8 cellular contexts compared by ENCODE assay signal in the genomic region with DNA sequence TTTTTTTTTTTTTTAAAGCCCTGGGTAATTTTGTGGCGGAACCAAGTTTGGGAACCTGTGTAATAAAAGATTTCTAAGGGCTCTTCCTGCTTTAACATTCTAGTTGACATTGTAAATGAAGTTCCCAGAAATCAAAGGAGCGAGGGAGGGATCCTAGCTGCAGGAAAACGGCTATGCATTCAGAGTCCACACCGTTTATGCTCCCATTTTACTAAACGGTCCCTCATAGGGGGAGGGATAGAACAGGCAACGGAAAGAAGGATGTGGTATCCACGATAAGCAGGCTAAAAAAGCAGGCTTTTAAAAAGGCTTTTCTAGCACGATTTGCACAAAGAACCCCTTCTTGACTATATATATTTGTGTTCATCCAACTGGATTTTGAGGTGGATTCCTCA. TPM values are rescaled to one million over a fixed set of nuclear protein-coding genes. Genes with fewer than 3 reads are reported as not detected.
A peak's percentile ranks its signal among the peaks of the same experiment; 100 is the strongest.
DNase-seq lines count a peak whose midpoint lies in the region; ATAC-seq and TF ChIP-seq lines count a peak whose summit lies in the region.

No MANE protein-coding gene starts in this region.

- H3K27ac ChIP-seq in WERI-Rb-1 (peak overlapping the region; percentile 55), heart left ventricle (peak overlapping the region in 11 of 12 donors; percentile 36 to 79 (median 71)), rectal smooth muscle tissue (ENCODE audit: low read depth, low read length) (no peak overlapping the region)

- H3K4me3 ChIP-seq in AG10803 (ENCODE audit: low read length) (peak overlapping the region; percentile 92), WERI-Rb-1 (ENCODE audit: low read depth, low read length) (peak overlapping the region; percentile 97), heart left ventricle (peak overlapping the region; percentile 43 to 99 (median 75)), rectal smooth muscle tissue (ENCODE audit: low read length) (peak overlapping the region; percentile 72)

- peak overlapping the region; percentile 7 for H3K9ac ChIP-seq in rectal smooth muscle tissue (ENCODE audit: low read length)

- H3K9me3 ChIP-seq in WERI-Rb-1 (ENCODE audit: severe bottlenecking) = no peaks in the 10 kb centered on the region
- H3K9me3 ChIP-seq in heart left ventricle = no peaks in the 10 kb centered on the region

- TF ChIP-seq CTCF in AG10803 (conservative IDR thresholded peaks at IDR 0.05; ENCODE audit: low read length) (no peak), WERI-Rb-1 (IDR thresholded peaks at IDR 0.05; ENCODE audit: low read depth, low read length) (no peak), heart left ventricle (IDR thresholded peaks at IDR 0.05) (no peak)

- intact Hi-C loops in heart left ventricle (cut with DNase I) = no loop called here

- TF ChIP-seq POLR2A in heart left ventricle (IDR thresholded peaks at IDR 0.05) = no peak

- DNase-seq in AG10803 (ENCODE audit: low read depth) = peak; percentile 15
- peak; percentile 4 for DNase-seq in HCEC 1CT
- no peak for DNase-seq in WERI-Rb-1
- DNase-seq in heart left ventricle = no peak
- no peak for DNase-seq in DMS114 treated with DMSO at 0.1 percent for 48 hours (lab: John Stamatoyannopoulos, UW; ENCODE audit: unreplicated experiment)
- DNase-seq in putamen (ENCODE audit: low spot score) = no peak

- peak in 2 of 4 donors; percentile 50 to 60 for ATAC-seq in heart left ventricle
- no peak for ATAC-seq in GM21423 (IDR thresholded peaks at IDR 0.05; ENCODE audit: unreplicated experiment)

- H3K27me3 ChIP-seq in WERI-Rb-1 (ENCODE audit: insufficient read depth, low read depth, severe bottlenecking) (no peaks in the 10 kb centered on the region), heart left ventricle (no peaks in the 10 kb centered on the region), rectal smooth muscle tissue (ENCODE audit: control insufficient read depth, insufficient read depth, low read length) (no peaks in the 10 kb centered on the region)

- 4 to 7% (median 5%) methylated on average over 8 of the region's 8 CpGs for WGBS in heart left ventricle, 4 donors

- H3K36me3 ChIP-seq in WERI-Rb-1 = no peaks in the 10 kb centered on the region; the same call in 1 of the 2 replicates
- peaks cover 0 to 19% (median 0%) of the 10 kb centered on the region in 9 donors for H3K36me3 ChIP-seq in heart left ventricle
- H3K36me3 ChIP-seq in rectal smooth muscle tissue (ENCODE audit: control insufficient read depth, insufficient read depth, low read length) = peaks cover 6% of the 10 kb centered on the region

- H3K4me1 ChIP-seq in heart left ventricle (peaks cover 0 to 28% (median 14%) of the 10 kb centered on the region in 12 donors), rectal smooth muscle tissue (ENCODE audit: control insufficient read depth, insufficient read depth, low read length) (peaks cover 3% of the 10 kb centered on the region)

RNA-seq across cellular contexts. Expression of a gene that starts 0.6 kb away (rescaled TPM):
- total RNA-seq in heart left ventricle = 10 to 100 TPM; 32.8 to 63.0 (median 56.0) TPM
- 10 to 100 TPM; 15.0 to 27.8 TPM for polyA plus RNA-seq in heart left ventricle

RNA-seq across cellular contexts. Expression of a gene that starts 35.7 kb away (rescaled TPM):
- total RNA-seq in heart left ventricle = under 1 TPM in 7 of 9 donors, not detected in 2; 0.11 to 0.62 (median 0.19) TPM
- polyA plus RNA-seq in heart left ventricle = under 1 TPM in 1 of 2 donors, not detected in 1; 0.40 TPM

RNA-seq across cellular contexts. Expression of a gene that starts 56.8 kb away (rescaled TPM):
- total RNA-seq in heart left ventricle = 10 to 100 TPM; 14.3 to 50.4 (median 38.5) TPM
- polyA plus RNA-seq in heart left ventricle = 10 to 100 TPM; 54.5 to 65.2 TPM

Comparison
In these comparisons a context has a peak if more than half of its experiments do, and no peak if none do; other contexts are left out.
1. DNase-seq: peak in AG10803 (single experiment) and HCEC 1CT (single experiment); none in WERI-Rb-1 (single experiment), heart left ventricle (0 of 5), DMS114 treated with DMSO at 0.1 percent for 48 hours (single experiment) and putamen (single experiment).
2. Peak in every context shown above with its lines, with median percentiles within 50 percentile points of each other: H3K4me3 ChIP-seq.